ENCODE assay signal across 13 cellular contexts in genomic region chr5:17222679-17223078, GRCh38. TPM values are rescaled to one million over a fixed set of nuclear protein-coding genes. Genes with fewer than 3 reads are reported as not detected.
DNase-seq lines count a peak whose midpoint lies in the region; ATAC-seq and TF ChIP-seq lines count a peak whose summit lies in the region.
"Had no signal": no experiment of that assay in that cellular context is flagged by ENCODE, and none has a peak within 500 bp of the region (broad histone marks: within the 10 kb centered on the region; RNA-seq: fewer than 3 reads in every experiment).

No MANE protein-coding gene starts in this region.

- no TSS peak for BruUV-seq in OCI-LY7 (replicated peaks; lab: Mats Ljungman, UMichigan)

- CTCF ChIA-PET in OCI-LY7 (lab: Charles Lee; ENCODE audit: unreplicated experiment), result no interaction called here

- H3K4me2 ChIP-seq in OCI-LY7 (ENCODE audit: low read length), result peak overlapping the region; percentile 90

- H3K27me3 ChIP-seq in endodermal cell (ENCODE audit: control insufficient read depth, insufficient read depth, low read length, poor library complexity, severe bottlenecking) (no peaks in the 10 kb centered on the region), aorta (ENCODE audit: control insufficient read depth in 1 of 2, insufficient read depth in 2 of 2, low read length in 1 of 2) (no peaks in the 10 kb centered on the region)

- peaks cover 89% of the 10 kb centered on the region for H3K79me2 ChIP-seq in OCI-LY7 (ENCODE audit: insufficient read depth, low read depth, low read length)

- H3K4me1 Mint-ChIP-seq in endodermal cell (peaks cover 32% of the 10 kb centered on the region), neural crest cell (peaks cover 50% of the 10 kb centered on the region)

- H3K36me3 ChIP-seq in OCI-LY7 (ENCODE audit: insufficient read depth, low read length) (peaks cover 43% of the 10 kb centered on the region), endodermal cell (ENCODE audit: control insufficient read depth, insufficient read depth, low read length) (peaks cover 15% of the 10 kb centered on the region), aorta (ENCODE audit: control insufficient read depth in 1 of 2, insufficient read depth in 2 of 2, low read length in 1 of 2) (no peaks in the 10 kb centered on the region)
- H3K36me3 ChIP-seq: sigmoid colon had no signal

- DNase-seq in GM12865 (ENCODE audit: low read depth) (no peak), OCI-LY7 (ENCODE audit: low spot score) (no peak), endodermal cell (no peak), neural crest cell (ENCODE audit: low read depth, low spot score) (no peak), GM13977 (ENCODE audit: low spot score) (no peak), aorta (no peak), iPS-NIHi7 (ENCODE audit: extremely low spot score) (no peak)
- DNase-seq: activated CD4-positive, alpha-beta T cell treated with anti-CD3 and anti-CD28 coated beads for 48 hours; head of caudate nucleus; sigmoid colon had no signal

- no peaks in the 10 kb centered on the region for H3K9me2 ChIP-seq in OCI-LY7 (ENCODE audit: insufficient read depth, low read length)

- peaks cover 70% of the 10 kb centered on the region for H3K4me1 ChIP-seq in OCI-LY7 (ENCODE audit: insufficient read depth, low read length, poor library complexity, severe bottlenecking)
- peaks cover 6% of the 10 kb centered on the region for H3K4me1 ChIP-seq in endodermal cell (ENCODE audit: control insufficient read depth, insufficient read depth, low read length)
- peaks cover 0 to 3% of the 10 kb centered on the region in 2 donors for H3K4me1 ChIP-seq in aorta (ENCODE audit: control insufficient read depth in 1 of 2, insufficient read depth in 2 of 2, low read length in 2 of 2)

- ATAC-seq in aorta (ENCODE audit: low FRiP score) (no peak), HG03280 (IDR thresholded peaks at IDR 0.05; ENCODE audit: unreplicated experiment) (no peak)
- ATAC-seq: HCT116; natural killer cell treated with Interleukin-12 subunit alpha and Interleukin-12 subunit beta and Interleukin-15 and Interleukin-18, amount 100 ng/mL, for 72 hours had no signal

- no peak overlapping the region for H2AFZ ChIP-seq in OCI-LY7 (ENCODE audit: low read length)

- no peak overlapping the region for H3K4me3 Mint-ChIP-seq in endodermal cell
- peak overlapping the region; percentile 50 for H3K4me3 Mint-ChIP-seq in neural crest cell
- H3K4me3 Mint-ChIP-seq: natural killer cell treated with Interleukin-12 subunit alpha and Interleukin-12 subunit beta and Interleukin-15 and Interleukin-18, amount 100 ng/mL, for 72 hours had no signal

- H3K27me3 Mint-ChIP-seq in endodermal cell (ENCODE audit: insufficient read depth) (no peaks in the 10 kb centered on the region), neural crest cell (ENCODE audit: low read depth) (peaks cover 7% of the 10 kb centered on the region)

- POLR2A ChIA-PET in OCI-LY7 (lab: Charles Lee), result no interaction called here

- H3K27ac Mint-ChIP-seq in endodermal cell (no peak overlapping the region), neural crest cell (ENCODE audit: unreplicated experiment) (peak overlapping the region; percentile 27)
- H3K27ac Mint-ChIP-seq: natural killer cell treated with Interleukin-12 subunit alpha and Interleukin-12 subunit beta and Interleukin-15 and Interleukin-18, amount 100 ng/mL, for 72 hours had no signal

- no peak for TF ChIP-seq CTCF in GM12865 (IDR thresholded peaks at IDR 0.05; ENCODE audit: insufficient read depth, low read depth, low read length, missing control alignments)
- TF ChIP-seq CTCF in OCI-LY7 (conservative IDR thresholded peaks at IDR 0.05; ENCODE audit: low read length), result no peak
- TF ChIP-seq CTCF in endodermal cell (conservative IDR thresholded peaks at IDR 0.05), result no peak
- no peak for TF ChIP-seq CTCF in neural crest cell (conservative IDR thresholded peaks at IDR 0.05)
- no peak for TF ChIP-seq CTCF in GM13977 (IDR thresholded peaks at IDR 0.05; ENCODE audit: extremely low read depth, insufficient read depth, missing control alignments)

- no peak overlapping the region for H3K9ac ChIP-seq in endodermal cell (ENCODE audit: extremely low read depth, low read length, poor library complexity, severe bottlenecking)

- H3K36me3 Mint-ChIP-seq in endodermal cell (ENCODE audit: low read depth), result peaks cover 10% of the 10 kb centered on the region
- H3K36me3 Mint-ChIP-seq in neural crest cell (ENCODE audit: low read depth), result peaks cover 3% of the 10 kb centered on the region
- H3K36me3 Mint-ChIP-seq: natural killer cell treated with Interleukin-12 subunit alpha and Interleukin-12 subunit beta and Interleukin-15 and Interleukin-18, amount 100 ng/mL, for 72 hours had no signal

- H3K9me3 Mint-ChIP-seq in endodermal cell (no peaks in the 10 kb centered on the region), neural crest cell (no peaks in the 10 kb centered on the region)
- H3K9me3 Mint-ChIP-seq: natural killer cell treated with Interleukin-12 subunit alpha and Interleukin-12 subunit beta and Interleukin-15 and Interleukin-18, amount 100 ng/mL, for 72 hours had no signal

- H4K20me1 ChIP-seq in OCI-LY7 (ENCODE audit: insufficient read depth, low read length), result peaks cover 51% of the 10 kb centered on the region

- in situ Hi-C loops in GM13977 (cut with MboI; ENCODE audit: low pct_unique_long_range_greater_than_20kb, low sequenced_read_pairs, unreplicated experiment), result no loop called here

- H3K4me3 ChIP-seq in GM12865 (ENCODE audit: low read depth, low read length) (peak overlapping the region; percentile 16; the same call in 1 of the 2 replicates), OCI-LY7 (ENCODE audit: low read depth, low read length, poor library complexity, severe bottlenecking) (no peak overlapping the region), endodermal cell (ENCODE audit: low read length) (peak overlapping the region; percentile 1), aorta (ENCODE audit: low read length in 2 of 2) (no peak overlapping the region)
- H3K4me3 ChIP-seq: sigmoid colon had no signal

- 92% methylated on average over 2 of the region's 2 CpGs; no CpG with 5 or more reads in 1 of the 2 experiments for WGBS in endodermal cell (ENCODE audit: insufficient coverage in 1 of 2, insufficient read length in 1 of 2), 2 experiments
- 8 to 27% methylated on average over 2 of the region's 2 CpGs for WGBS in aorta, 2 donors

- H3K27ac ChIP-seq in OCI-LY7 (ENCODE audit: low read depth, low read length, poor library complexity, severe bottlenecking) (no peak overlapping the region), endodermal cell (ENCODE audit: low read depth, low read length) (no peak overlapping the region), aorta (ENCODE audit: low read depth in 1 of 2, low read length in 2 of 2) (no peak overlapping the region)
- H3K27ac ChIP-seq: sigmoid colon had no signal

- intact Hi-C loops in OCI-LY7 (cut with micrococcal nuclease; ENCODE audit: unreplicated experiment) (no loop called here), aorta (cut with DNase I) (no loop called here)

- H3K9me3 ChIP-seq in OCI-LY7 (ENCODE audit: low read length) (no peaks in the 10 kb centered on the region), endodermal cell (ENCODE audit: control insufficient read depth, low read length) (no peaks in the 10 kb centered on the region), aorta (ENCODE audit: control insufficient read depth, low read length) (no peaks in the 10 kb centered on the region)
- H3K9me3 ChIP-seq: sigmoid colon had no signal

RNA-seq across cellular contexts. Expression of gene BASP1, which starts 5.2 kb away (rescaled TPM):
- 62.1 and 64.8 TPM in 2 replicates for total RNA-seq in OCI-LY7 (2014; rRNA removed; shearing (Covaris generic))
- total RNA-seq in OCI-LY7 (2022) (23.4 and 28.1 TPM in 2 replicates), endodermal cell (10 to 100 TPM; 60.3 to 63.0 TPM), neural crest cell (99.5 and 100 TPM in 2 replicates), aorta (10 to 100 TPM; 45.6 to 51.5 TPM)
- polyA plus RNA-seq in endodermal cell (2013, experiment 1 of 2), result 230 TPM
- polyA plus RNA-seq in endodermal cell (2013, experiment 2 of 2), result 203 TPM
- polyA plus RNA-seq in aorta, result 10 to 100 TPM; 30.1 to 53.0 TPM

Comparison
In these comparisons a context has a peak if more than half of its experiments do, and no peak if none do; other contexts are left out.
1. H3K4me3 ChIP-seq: peak in GM12865 (single experiment) and endodermal cell (single experiment); none in OCI-LY7 (single experiment) and aorta (0 of 2).